Comparison of ENCODE assay signal across 8 cellular contexts in the genomic region with DNA sequence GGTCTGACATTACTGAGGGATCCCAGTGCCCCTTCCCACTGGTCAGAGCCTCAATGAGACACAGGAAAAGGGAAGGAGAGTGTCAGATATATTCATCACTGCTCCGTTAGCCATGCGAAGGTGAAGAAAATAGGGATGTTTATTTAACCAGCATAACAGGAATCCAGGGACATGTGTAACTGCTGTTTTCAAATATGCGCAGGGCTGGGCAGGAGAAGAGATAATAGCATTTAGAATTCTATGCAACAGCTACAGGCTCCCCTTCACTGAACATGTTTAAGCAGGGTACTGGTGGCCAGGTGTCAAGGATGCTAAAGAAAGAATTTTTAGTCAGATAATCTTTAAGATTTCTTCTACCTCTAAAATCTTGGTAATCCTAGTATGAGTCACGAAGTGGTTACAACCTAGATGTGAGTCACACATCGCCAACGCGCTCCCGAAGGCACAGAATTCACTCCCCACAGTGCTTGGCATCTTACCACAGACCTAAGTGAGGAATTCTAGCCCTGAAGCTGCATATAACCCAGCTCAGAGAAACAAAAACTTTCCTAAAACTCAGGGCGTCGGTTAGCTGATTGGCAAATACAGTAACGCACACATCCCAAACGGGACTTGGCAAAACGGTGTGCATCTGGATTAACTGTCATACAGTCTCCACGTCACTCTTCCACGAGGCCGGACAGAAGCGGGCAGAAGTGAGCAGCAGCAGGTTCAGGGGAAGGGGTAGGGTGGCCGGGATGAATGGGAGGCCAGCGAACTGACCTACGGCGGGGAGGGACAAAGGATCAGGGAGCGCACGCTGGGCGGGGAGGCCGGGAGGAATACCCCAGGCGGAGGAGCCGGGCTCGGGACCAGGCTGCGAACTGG. TPM values are rescaled to one million over a fixed set of nuclear protein-coding genes. Genes with fewer than 3 reads are reported as not detected.
DNase-seq lines count a peak whose midpoint lies in the region; ATAC-seq and TF ChIP-seq lines count a peak whose summit lies in the region.

No MANE protein-coding gene starts in this region.

- peak overlapping the region; percentile 76 for H3K4me2 ChIP-seq in OCI-LY1 (ENCODE audit: low read length)

- CTCF ChIA-PET in AG04450 (lab: Charles Lee) = no interaction called here

- H3K27me3 ChIP-seq in AG04450 (ENCODE audit: control insufficient read depth, insufficient read depth, low read length) (no peaks in the 10 kb centered on the region), OCI-LY1 (ENCODE audit: insufficient read depth, low read length) (no peaks in the 10 kb centered on the region), subcutaneous abdominal adipose tissue (ENCODE audit: control insufficient read depth in 5 of 5, insufficient read depth in 4 of 5, low read length in 5 of 5) (no peaks in the 10 kb centered on the region)

- no peaks in the 10 kb centered on the region for H3K9me2 ChIP-seq in OCI-LY1 (ENCODE audit: low read depth, low read length)

- peak overlapping the region; percentile 83 for H3K9ac ChIP-seq in OCI-LY1 (ENCODE audit: low read length)
- H3K9ac ChIP-seq in subcutaneous abdominal adipose tissue (ENCODE audit: low read length in 5 of 5) = peak overlapping the region; percentile 57 to 96 (median 92)

- H3K79me2 ChIP-seq in OCI-LY1 (ENCODE audit: insufficient read depth, low read length) = peaks cover 9% of the 10 kb centered on the region; the same call in 1 of the 2 replicates

- H3K4me3 ChIP-seq in AG04450 (ENCODE audit: low read depth, low read length) (peak overlapping the region; percentile 82), OCI-LY1 (ENCODE audit: low read depth, low read length, poor library complexity, severe bottlenecking) (peak overlapping the region; percentile 86), fibroblast of pulmonary artery (replicated peaks; ENCODE audit: low read depth, low read length) (peak overlapping the region; percentile 77), subcutaneous abdominal adipose tissue (ENCODE audit: low read depth in 1 of 5, low read length in 5 of 5) (peak overlapping the region; percentile 79 to 87 (median 80))

- H3K4me1 ChIP-seq in OCI-LY1 (ENCODE audit: insufficient read depth, low read length, severe bottlenecking) = peaks cover 29% of the 10 kb centered on the region
- H3K4me1 ChIP-seq in subcutaneous abdominal adipose tissue (ENCODE audit: control insufficient read depth in 5 of 5, insufficient read depth in 5 of 5, low read length in 5 of 5) = peaks cover 6 to 40% (median 37%) of the 10 kb centered on the region in 5 donors

- no peaks in the 10 kb centered on the region for H3K9me3 ChIP-seq in AG04450 (ENCODE audit: control insufficient read depth, insufficient read depth, low read length)
- H3K9me3 ChIP-seq in OCI-LY1 (ENCODE audit: low read length) = no peaks in the 10 kb centered on the region
- no peaks in the 10 kb centered on the region for H3K9me3 ChIP-seq in subcutaneous abdominal adipose tissue (ENCODE audit: control insufficient read depth in 5 of 5, low read length in 5 of 5)

- intact Hi-C loops in activated T-helper 1 cell treated with anti-CD3 and anti-CD28 coated beads, Interleukin-12 subunit alpha, Interleukin-12 subunit beta, Interleukin-2, Interleukin-4 antibody, amounts not matched to agents 30 ng/mL and 10 ng/mL and 1 ng/mL, durations not matched to agents 14 hours and 24 hours and 36 hours (cut with micrococcal nuclease) = loop anchor here (1.0 to 5.0 kb wide), 11 partner anchors 11 to 1730 kb away; partner anchors contain the start of gene RAD23B

- peaks cover 39% of the 10 kb centered on the region for H3K4me1 Mint-ChIP-seq in activated T-helper 1 cell treated with anti-CD3 and anti-CD28 coated beads, Interleukin-12 subunit alpha, Interleukin-12 subunit beta, Interleukin-2, Interleukin-4 antibody, amounts not matched to agents 30 ng/mL and 10 ng/mL and 1 ng/mL, durations not matched to agents 14 hours and 24 hours and 36 hours (ENCODE audit: low read depth)
- H3K4me1 Mint-ChIP-seq in natural killer cell treated with Interleukin-12 subunit alpha and Interleukin-12 subunit beta and Interleukin-15 and Interleukin-18, amount 100 ng/mL, for 72 hours (ENCODE audit: low read depth in 2 of 2) = peaks cover 22 to 24% of the 10 kb centered on the region in 2 donors

- H3F3A ChIP-seq in OCI-LY1 (ENCODE audit: insufficient read depth, low read length) = peaks cover 6% of the 10 kb centered on the region; the same call in 1 of the 2 replicates

- H3K36me3 ChIP-seq in OCI-LY1 (ENCODE audit: insufficient read depth, low read length) (no peaks in the 10 kb centered on the region), subcutaneous abdominal adipose tissue (ENCODE audit: control insufficient read depth in 5 of 5, insufficient read depth in 5 of 5, low read length in 5 of 5) (no peaks in the 10 kb centered on the region)

- H2AFZ ChIP-seq in OCI-LY1 (ENCODE audit: low read length) = no peak overlapping the region

- no peaks in the 10 kb centered on the region for H4K20me1 ChIP-seq in OCI-LY1 (ENCODE audit: insufficient read depth, low read length)

- H3K4me3 Mint-ChIP-seq in activated T-helper 1 cell treated with anti-CD3 and anti-CD28 coated beads, Interleukin-12 subunit alpha, Interleukin-12 subunit beta, Interleukin-2, Interleukin-4 antibody, amounts not matched to agents 30 ng/mL and 10 ng/mL and 1 ng/mL, durations not matched to agents 14 hours and 24 hours and 36 hours = peak overlapping the region; percentile 95
- peak overlapping the region; percentile 98 for H3K4me3 Mint-ChIP-seq in natural killer cell treated with Interleukin-12 subunit alpha and Interleukin-12 subunit beta and Interleukin-15 and Interleukin-18, amount 100 ng/mL, for 72 hours

- POLR2A ChIA-PET in AG04450 (lab: Yijun Ruan, JAX) = interaction anchor here (1.0 kb wide), 3 partner anchors 22 to 107 kb away, joined by 3 to 6 read pairs (median 3); partner anchors contain the start of gene TMEM245

- H3K9me3 Mint-ChIP-seq in activated T-helper 1 cell treated with anti-CD3 and anti-CD28 coated beads, Interleukin-12 subunit alpha, Interleukin-12 subunit beta, Interleukin-2, Interleukin-4 antibody, amounts not matched to agents 30 ng/mL and 10 ng/mL and 1 ng/mL, durations not matched to agents 14 hours and 24 hours and 36 hours = no peaks in the 10 kb centered on the region
- H3K9me3 Mint-ChIP-seq in natural killer cell treated with Interleukin-12 subunit alpha and Interleukin-12 subunit beta and Interleukin-15 and Interleukin-18, amount 100 ng/mL, for 72 hours = no peaks in the 10 kb centered on the region

- H3K27me3 Mint-ChIP-seq in activated T-helper 1 cell treated with anti-CD3 and anti-CD28 coated beads, Interleukin-12 subunit alpha, Interleukin-12 subunit beta, Interleukin-2, Interleukin-4 antibody, amounts not matched to agents 30 ng/mL and 10 ng/mL and 1 ng/mL, durations not matched to agents 14 hours and 24 hours and 36 hours (ENCODE audit: insufficient read depth) = peaks cover 2% of the 10 kb centered on the region
- peaks cover 3 to 10% of the 10 kb centered on the region in 2 donors for H3K27me3 Mint-ChIP-seq in natural killer cell treated with Interleukin-12 subunit alpha and Interleukin-12 subunit beta and Interleukin-15 and Interleukin-18, amount 100 ng/mL, for 72 hours

- peaks cover 6% of the 10 kb centered on the region for H3K36me3 Mint-ChIP-seq in activated T-helper 1 cell treated with anti-CD3 and anti-CD28 coated beads, Interleukin-12 subunit alpha, Interleukin-12 subunit beta, Interleukin-2, Interleukin-4 antibody, amounts not matched to agents 30 ng/mL and 10 ng/mL and 1 ng/mL, durations not matched to agents 14 hours and 24 hours and 36 hours (ENCODE audit: low read depth)
- H3K36me3 Mint-ChIP-seq in natural killer cell treated with Interleukin-12 subunit alpha and Interleukin-12 subunit beta and Interleukin-15 and Interleukin-18, amount 100 ng/mL, for 72 hours = no peaks in the 10 kb centered on the region

- DNase-seq in AG04450 (ENCODE audit: low read depth, low spot score) = peak; percentile 74
- DNase-seq in activated T-helper 1 cell treated with anti-CD3 and anti-CD28 coated beads, Interleukin-12 subunit alpha, Interleukin-12 subunit beta, Interleukin-2, Interleukin-4 antibody, amounts not matched to agents 30 ng/mL and 10 ng/mL and 1 ng/mL, durations not matched to agents 14 hours and 24 hours and 36 hours (ENCODE audit: low spot score) = peak; percentile 31
- DNase-seq in fibroblast of pulmonary artery (ENCODE audit: low read depth) = peak; percentile 91
- no peak for DNase-seq in natural killer cell treated with Interleukin-12 subunit alpha and Interleukin-12 subunit beta and Interleukin-15 and Interleukin-18, amount 100 ng/mL, for 72 hours (ENCODE audit: low spot score)

- peak overlapping the region; percentile 94 for H3K27ac Mint-ChIP-seq in activated T-helper 1 cell treated with anti-CD3 and anti-CD28 coated beads, Interleukin-12 subunit alpha, Interleukin-12 subunit beta, Interleukin-2, Interleukin-4 antibody, amounts not matched to agents 30 ng/mL and 10 ng/mL and 1 ng/mL, durations not matched to agents 14 hours and 24 hours and 36 hours
- peak overlapping the region; percentile 85 to 96 for H3K27ac Mint-ChIP-seq in natural killer cell treated with Interleukin-12 subunit alpha and Interleukin-12 subunit beta and Interleukin-15 and Interleukin-18, amount 100 ng/mL, for 72 hours

- ATAC-seq in GM18873 (IDR thresholded peaks at IDR 0.05; ENCODE audit: low FRiP score, unreplicated experiment) = peak; percentile 30
- ATAC-seq in HG03280 (IDR thresholded peaks at IDR 0.05; ENCODE audit: unreplicated experiment) = peak; percentile 18
- ATAC-seq in natural killer cell treated with Interleukin-12 subunit alpha and Interleukin-12 subunit beta and Interleukin-15 and Interleukin-18, amount 100 ng/mL, for 72 hours = peak; percentile 22 to 24

- TF ChIP-seq CTCF in AG04450 (IDR thresholded peaks at IDR 0.05; ENCODE audit: low read depth, low read length) (no peak), OCI-LY1 (IDR thresholded peaks at IDR 0.05; ENCODE audit: low read length) (no peak), fibroblast of pulmonary artery (IDR thresholded peaks at IDR 0.05; ENCODE audit: low read length, missing control alignments) (no peak)

- H3K27ac ChIP-seq in AG04450 (ENCODE audit: low read depth, low read length) = peak overlapping the region; percentile 88
- no peak overlapping the region for H3K27ac ChIP-seq in OCI-LY1 (ENCODE audit: low read depth, low read length, poor library complexity, severe bottlenecking)
- peak overlapping the region; percentile 90 for H3K27ac ChIP-seq in subcutaneous abdominal adipose tissue (ENCODE audit: low read depth, low read length)

RNA-seq across cellular contexts. Expression of gene CTNNAL1, which starts 1.1 kb away (rescaled TPM):
- polyA plus RNA-seq in AG04450 (2011; rRNA removed) = 60.6 and 82.7 TPM in 2 replicates
- polyA minus RNA-seq in AG04450 (2011; rRNA and poly(A)+ RNA removed) = 14.5 and 29.0 TPM in 2 replicates
- 24.8 and 25.1 TPM in 2 replicates for total RNA-seq in activated T-helper 1 cell treated with anti-CD3 and anti-CD28 coated beads, Interleukin-12 subunit alpha, Interleukin-12 subunit beta, Interleukin-2, Interleukin-4 antibody, amounts not matched to agents 30 ng/mL and 10 ng/mL and 1 ng/mL, durations not matched to agents 14 hours and 24 hours and 36 hours
- total RNA-seq in natural killer cell treated with Interleukin-12 subunit alpha and Interleukin-12 subunit beta and Interleukin-15 and Interleukin-18, amount 100 ng/mL, for 72 hours = 10 to 100 TPM; 14.6 to 17.3 TPM
